In genomic region chr19:6654347-6655310, GRCh38 we compare ENCODE assay signal across 2 cellular contexts.
TF ChIP-seq lines count a peak whose summit lies in the region.

No MANE protein-coding gene starts in this region.

TF ChIP-seq in GM23338, 12 proteins besides CTCF, POLR2A, EP300 and RAD21:
- no peak for TF ChIP-seq REST (IDR thresholded peaks at IDR 0.05; ENCODE audit: unreplicated experiment)
- no peak for TF ChIP-seq POLR2AphosphoS5 (IDR thresholded peaks at IDR 0.05; ENCODE audit: low read depth)
- no peak for TF ChIP-seq STAT1 (IDR thresholded peaks at IDR 0.05; ENCODE audit: unreplicated experiment)
- TF ChIP-seq EZH2phosphoT487 (IDR thresholded peaks at IDR 0.05; ENCODE audit: unreplicated experiment) = no peak
- no peak for TF ChIP-seq CREB1 (CRISPR knock-in tag; IDR thresholded peaks at IDR 0.05; ENCODE audit: low read depth)
- no peak for TF ChIP-seq ETS1 (IDR thresholded peaks at IDR 0.05)
- no peak for TF ChIP-seq ZNF114 (CRISPR knock-in tag; IDR thresholded peaks at IDR 0.05)
- no peak for TF ChIP-seq JUNB (IDR thresholded peaks at IDR 0.05; ENCODE audit: unreplicated experiment)
- TF ChIP-seq ZNF462 (CRISPR knock-in tag; IDR thresholded peaks at IDR 0.05) = no peak
- no peak for TF ChIP-seq ZNF331 (CRISPR knock-in tag; IDR thresholded peaks at IDR 0.05; ENCODE audit: low read depth)
- TF ChIP-seq EZH2 (IDR thresholded peaks at IDR 0.05; ENCODE audit: low read depth, unreplicated experiment) = no peak
- no peak for TF ChIP-seq NANOG (IDR thresholded peaks at IDR 0.05; ENCODE audit: borderline replicate concordance)

TF ChIP-seq in GM12878, 131 proteins besides CTCF, POLR2A, EP300 and RAD21 (continued from another document):
- peak; percentile 37; the same call in 1 of the 2 replicates for TF ChIP-seq MLLT1 (IDR thresholded peaks at IDR 0.05)
- no peak for TF ChIP-seq ZNF24 (IDR thresholded peaks at IDR 0.05)
- no peak for TF ChIP-seq PRDM15 (CRISPR knock-in tag; IDR thresholded peaks at IDR 0.05)
- 0 out of 2 replicates have a peak, but pooled peaks have one; percentile 21 for TF ChIP-seq CBFB (IDR thresholded peaks at IDR 0.05; ENCODE audit: low read depth)
- 0 out of 4 replicates have a peak, but pooled peaks of 1 of the 2 experiments have one; percentile 3 for TF ChIP-seq BHLHE40 (IDR thresholded peaks at IDR 0.05; ENCODE audit: borderline replicate concordance in 1 of 2, low read depth in 2 of 2, low read length in 1 of 2)
- TF ChIP-seq RUNX3 (IDR thresholded peaks at IDR 0.05; ENCODE audit: low read length) = peak; percentile 67
- TF ChIP-seq MAX (IDR thresholded peaks at IDR 0.05; ENCODE audit: low read depth, low read length) = no peak
- peak; percentile 72; the same call in 1 of the 2 replicates for TF ChIP-seq IKZF1 (conservative IDR thresholded peaks at IDR 0.05)
- no peak for TF ChIP-seq ZNF384 (IDR thresholded peaks at IDR 0.05; ENCODE audit: borderline replicate concordance, low read depth, low read length)
- no peak for TF ChIP-seq EZH2 (IDR thresholded peaks at IDR 0.05; ENCODE audit: borderline replicate concordance, control insufficient read depth, low read depth, low read length)
- TF ChIP-seq IKZF2 (IDR thresholded peaks at IDR 0.05) = peak; percentile 70
- no peak for TF ChIP-seq LARP7 (IDR thresholded peaks at IDR 0.05)
- TF ChIP-seq BCLAF1 (IDR thresholded peaks at IDR 0.05) = no peak
- no peak for TF ChIP-seq CHD4 (IDR thresholded peaks at IDR 0.05)
- no peak for TF ChIP-seq ZNF622 (IDR thresholded peaks at IDR 0.05)
- TF ChIP-seq EED (IDR thresholded peaks at IDR 0.05; ENCODE audit: low read depth) = peak; percentile 22; the same call in 1 of the 2 replicates
- TF ChIP-seq PAX5 (IDR thresholded peaks at IDR 0.05; ENCODE audit: borderline replicate concordance, low read depth, low read length) = no peak
- TF ChIP-seq ATF7 (IDR thresholded peaks at IDR 0.05; ENCODE audit: low read depth) = peak; percentile 33; the same call in 1 of the 2 replicates
- peak; percentile 41; the same call in 1 of the 2 replicates for TF ChIP-seq RELB (IDR thresholded peaks at IDR 0.05; ENCODE audit: low read depth)
- TF ChIP-seq HDGF (IDR thresholded peaks at IDR 0.05) = peak; percentile 96
- peak in 1 of 2 experiments; percentile 26; a peak in 1 of 3 replicates for TF ChIP-seq EGR1 (IDR thresholded peaks at IDR 0.05; ENCODE audit: borderline replicate concordance in 1 of 2, low read depth in 2 of 2, low read length in 2 of 2)
- peak; percentile 50 for TF ChIP-seq MTA2 (IDR thresholded peaks at IDR 0.05; ENCODE audit: low read depth)
- no peak for TF ChIP-seq STAT3 (IDR thresholded peaks at IDR 0.05; ENCODE audit: low read depth, low read length)
- no peak for TF ChIP-seq ETV6 (conservative IDR thresholded peaks at IDR 0.05 in 1 of 2, IDR thresholded peaks at IDR 0.05 in 1 of 2; ENCODE audit: borderline replicate concordance in 1 of 2, low read depth in 1 of 2)
- 0 out of 2 replicates have a peak, but pooled peaks have one; percentile 7 for TF ChIP-seq BCL11A (IDR thresholded peaks at IDR 0.05; ENCODE audit: low read depth, low read length)
- 0 out of 2 replicates have a peak, but pooled peaks have one; percentile 16 for TF ChIP-seq CREM (IDR thresholded peaks at IDR 0.05; ENCODE audit: low read depth)
- TF ChIP-seq SPI1 (IDR thresholded peaks at IDR 0.05; ENCODE audit: borderline replicate concordance, insufficient read depth, low read depth, low read length) = peak; percentile 94
- TF ChIP-seq ZBED1 (IDR thresholded peaks at IDR 0.05; ENCODE audit: borderline replicate concordance) = peak; percentile 48
- TF ChIP-seq MTA3 (IDR thresholded peaks at IDR 0.05; ENCODE audit: borderline replicate concordance, low read length) = peak; percentile 59; the same call in 1 of the 2 replicates
